In the genomic region with DNA sequence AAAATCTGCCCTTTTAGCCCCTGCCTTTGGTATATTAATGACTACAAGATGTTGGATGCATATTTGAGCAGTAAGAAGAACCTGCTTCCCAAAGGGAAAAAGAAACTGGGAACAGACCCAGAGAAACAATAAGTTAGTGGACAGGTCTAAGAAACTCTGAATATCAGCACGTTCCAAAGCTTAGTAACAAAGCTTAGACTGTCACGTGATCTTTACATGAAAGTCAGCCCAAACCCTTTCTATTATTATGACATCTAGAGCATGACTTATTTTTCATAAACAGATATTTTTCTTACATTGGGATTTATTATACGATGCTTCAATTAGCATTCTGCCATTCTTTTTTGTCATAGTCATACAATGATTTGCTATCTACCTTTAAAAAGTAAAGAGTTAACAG, we compare ENCODE assay signal across 24 cellular contexts.
"Had no signal": no experiment of that assay in that cellular context is flagged by ENCODE, and none has a peak within 500 bp of the region (broad histone marks: within the 10 kb centered on the region; RNA-seq: fewer than 3 reads in every experiment).

No MANE protein-coding gene starts in this region.

- H3K27me3 Mint-ChIP-seq: activated CD4-positive, alpha-beta T cell treated with anti-CD3 and anti-CD28 coated beads, Interleukin-2, amount 10 ng/mL, durations not matched to agents 24 days and 14 days; activated CD8-positive, alpha-beta T cell treated with anti-CD3 and anti-CD28 coated beads for 36 hours; activated naive CD8-positive, alpha-beta T cell treated with anti-CD3 and anti-CD28 coated beads for 36 hours; activated T-helper 17 cell treated with anti-CD3 and anti-CD28 coated beads, Interleukin-2, amount 50 U/mL, for 72 hours had no signal

- H3K27ac ChIP-seq: SJCRH30, SK-N-MC, WERI-Rb-1 had no signal

- H3K36me3 Mint-ChIP-seq: activated naive CD8-positive, alpha-beta T cell treated with anti-CD3 and anti-CD28 coated beads for 36 hours had no signal

- DNase-seq: activated CD4-positive, alpha-beta T cell treated with anti-CD3 and anti-CD28 coated beads, Interleukin-2, amount 10 ng/mL, durations not matched to agents 24 days and 14 days; activated CD4-positive, alpha-beta T cell treated with anti-CD3 and anti-CD28 coated beads, Interleukin-2, amount 50 U/mL, for 4 hours; activated CD8-positive, alpha-beta T cell treated with anti-CD3 and anti-CD28 coated beads for 36 hours; activated effector memory CD4-positive, alpha-beta T cell treated with anti-CD3 and anti-CD28 coated beads, Interleukin-2, amount 50 U/mL, for 16 hours; activated naive CD4-positive, alpha-beta T cell; activated naive CD4-positive, alpha-beta T cell treated with anti-CD3 and anti-CD28 coated beads, Interleukin-2, amount 50 U/mL, for 16 hours; activated naive CD8-positive, alpha-beta T cell treated with anti-CD3 and anti-CD28 coated beads for 36 hours; activated T-cell treated with anti-CD3 and anti-CD28 coated beads, Interleukin-2, amount 50 U/mL, for 1 hour; activated T-cell treated with anti-CD3 and anti-CD28 coated beads, Interleukin-2, amount 50 U/mL, for 72 hours; amniotic stem cell; aorta; NCI-H1105; NCI-H1417 treated with DMSO at 0.1 percent for 48 hours; NCI-H1694; NCI-H1930; NCI-H345; NCI-H524 treated with DMSO at 0.1 percent for 48 hours; SHP77; SJCRH30; T1000; WERI-Rb-1 had no signal

- H3K4me3 Mint-ChIP-seq: activated CD4-positive, alpha-beta T cell treated with anti-CD3 and anti-CD28 coated beads, Interleukin-2, amount 10 ng/mL, durations not matched to agents 24 days and 14 days; activated CD8-positive, alpha-beta T cell treated with anti-CD3 and anti-CD28 coated beads for 36 hours; activated naive CD8-positive, alpha-beta T cell treated with anti-CD3 and anti-CD28 coated beads for 36 hours; activated T-cell treated with anti-CD3 and anti-CD28 coated beads, Interleukin-2, amount 50 U/mL, for 72 hours; activated T-helper 17 cell treated with anti-CD3 and anti-CD28 coated beads, Interleukin-2, amount 50 U/mL, for 72 hours had no signal

- ATAC-seq: activated CD8-positive, alpha-beta T cell treated with anti-CD3 and anti-CD28 coated beads for 36 hours; activated T-cell treated with anti-CD3 and anti-CD28 coated beads, Interleukin-2, amount 50 U/mL, for 72 hours; activated T-helper 17 cell treated with anti-CD3 and anti-CD28 coated beads, Interleukin-2, amount 50 U/mL, for 72 hours; Panc1 had no signal

- H3K27ac Mint-ChIP-seq: activated CD4-positive, alpha-beta T cell treated with anti-CD3 and anti-CD28 coated beads, Interleukin-2, amount 10 ng/mL, durations not matched to agents 24 days and 14 days; activated CD8-positive, alpha-beta T cell treated with anti-CD3 and anti-CD28 coated beads for 36 hours; activated naive CD8-positive, alpha-beta T cell treated with anti-CD3 and anti-CD28 coated beads for 36 hours; activated T-cell treated with anti-CD3 and anti-CD28 coated beads, Interleukin-2, amount 50 U/mL, for 72 hours; activated T-helper 17 cell treated with anti-CD3 and anti-CD28 coated beads, Interleukin-2, amount 50 U/mL, for 72 hours had no signal

- H3K9me3 ChIP-seq: SJCRH30 had no signal

- H3K4me1 Mint-ChIP-seq: activated naive CD8-positive, alpha-beta T cell treated with anti-CD3 and anti-CD28 coated beads for 36 hours; activated T-helper 17 cell treated with anti-CD3 and anti-CD28 coated beads, Interleukin-2, amount 50 U/mL, for 72 hours had no signal

- H3K36me3 ChIP-seq: SJCRH30, WERI-Rb-1 had no signal

- H3K27me3 ChIP-seq: SJCRH30 had no signal

- H3K9me3 Mint-ChIP-seq: activated CD4-positive, alpha-beta T cell treated with anti-CD3 and anti-CD28 coated beads, Interleukin-2, amount 10 ng/mL, durations not matched to agents 24 days and 14 days; activated naive CD8-positive, alpha-beta T cell treated with anti-CD3 and anti-CD28 coated beads for 36 hours; activated T-helper 17 cell treated with anti-CD3 and anti-CD28 coated beads, Interleukin-2, amount 50 U/mL, for 72 hours had no signal

- H3K4me3 ChIP-seq: SJCRH30, SK-N-MC had no signal
